Comparison of ENCODE assay signal across 8 cellular contexts in genomic region chr3:185959609-185960517, GRCh38. TPM values are rescaled to one million over a fixed set of nuclear protein-coding genes. Genes with fewer than 3 reads are reported as not detected.
A peak's percentile ranks its signal among the peaks of the same experiment; 100 is the strongest.
DNase-seq lines count a peak whose midpoint lies in the region; ATAC-seq and TF ChIP-seq lines count a peak whose summit lies in the region.

No MANE protein-coding gene starts in this region.

- no peaks in the 10 kb centered on the region for H3K4me1 ChIP-seq in mesenchymal stem cell (ENCODE audit: control insufficient read depth, insufficient read depth, low read depth, low read length)

- H3K4me2 ChIP-seq in mesenchymal stem cell (ENCODE audit: low read length, poor library complexity, severe bottlenecking): no peak overlapping the region

- no peak overlapping the region for H2AFZ ChIP-seq in mesenchymal stem cell (ENCODE audit: low read depth, low read length)

- no peak overlapping the region for H3K23ac ChIP-seq in mesenchymal stem cell (ENCODE audit: low read length in 2 of 2)

- H3K9ac ChIP-seq in mesenchymal stem cell (ENCODE audit: low read length): peak overlapping the region; percentile 93

- H4K8ac ChIP-seq in mesenchymal stem cell (ENCODE audit: low read length): peak overlapping the region; percentile 65

- H3K27me3 ChIP-seq in mesenchymal stem cell (ENCODE audit: control insufficient read depth in 1 of 2, insufficient read depth in 1 of 2, low read length in 2 of 2): peaks cover 3% of the 10 kb centered on the region in 2 experiments

- DNase-seq in LoVo (ENCODE audit: low spot score) (peak; percentile 71), astrocyte of the spinal cord (ENCODE audit: low read depth, low spot score) (peak; percentile 77), mesenchymal stem cell (peak; percentile 80), RKO (ENCODE audit: low spot score) (no peak), NCI-H774 (lab: John Stamatoyannopoulos, UW) (no peak)

- H2BK5ac ChIP-seq in mesenchymal stem cell (ENCODE audit: low read depth, low read length, poor library complexity, severe bottlenecking): no peak overlapping the region

- ATAC-seq in GM19455 (IDR thresholded peaks at IDR 0.05; ENCODE audit: unreplicated experiment): no peak
- ATAC-seq in HG03108 (IDR thresholded peaks at IDR 0.05; ENCODE audit: unreplicated experiment): no peak

- H3K4me3 ChIP-seq in astrocyte of the spinal cord (ENCODE audit: low read depth, low read length): no peak overlapping the region
- H3K4me3 ChIP-seq in mesenchymal stem cell (ENCODE audit: insufficient read depth in 1 of 2, low read depth in 1 of 2, low read length in 2 of 2): peak overlapping the region in 1 of 2 experiments; percentile 71

- H2BK15ac ChIP-seq in mesenchymal stem cell (ENCODE audit: low read depth, poor library complexity, severe bottlenecking): no peak overlapping the region

- no peak overlapping the region for H3K18ac ChIP-seq in mesenchymal stem cell (ENCODE audit: low read depth in 1 of 2, low read length in 2 of 2)

- no peaks in the 10 kb centered on the region for H3K9me3 ChIP-seq in mesenchymal stem cell (ENCODE audit: control insufficient read depth, low read length)

- H4K91ac ChIP-seq in mesenchymal stem cell (ENCODE audit: low read length): no peak overlapping the region

- no peaks in the 10 kb centered on the region for H3K36me3 ChIP-seq in mesenchymal stem cell (ENCODE audit: control insufficient read depth in 1 of 2, insufficient read depth in 2 of 2, low read depth in 1 of 2, low read length in 2 of 2)

- H2BK120ac ChIP-seq in mesenchymal stem cell (ENCODE audit: low read depth, low read length): no peak overlapping the region

- H2AK5ac ChIP-seq in mesenchymal stem cell (ENCODE audit: low read length, severe bottlenecking): no peak overlapping the region

- 70% methylated on average over 2 of the region's 5 CpGs for WGBS in mesenchymal stem cell

- H3K79me1 ChIP-seq in mesenchymal stem cell (replicated peaks; ENCODE audit: low read length, poor library complexity, severe bottlenecking): no peaks in the 10 kb centered on the region

- H3K27ac ChIP-seq in C4-2B: peak overlapping the region; percentile 52
- H3K27ac ChIP-seq in mesenchymal stem cell (ENCODE audit: low read length, poor library complexity, severe bottlenecking): peak overlapping the region; percentile 18

- TF ChIP-seq CTCF in C4-2B (conservative IDR thresholded peaks at IDR 0.05): no peak
- no peak for TF ChIP-seq CTCF in astrocyte of the spinal cord (IDR thresholded peaks at IDR 0.05; ENCODE audit: low read depth, low read length)

- H3K4ac ChIP-seq in mesenchymal stem cell (ENCODE audit: low read depth in 1 of 2, low read length in 2 of 2): no peak overlapping the region

- no peak overlapping the region for H3K14ac ChIP-seq in mesenchymal stem cell (ENCODE audit: low read length in 2 of 2)

- H2BK12ac ChIP-seq in mesenchymal stem cell (ENCODE audit: low read length in 2 of 2): no peak overlapping the region

- in situ Hi-C loops in astrocyte of the spinal cord (cut with HindIII; ENCODE audit: low sequenced_read_pairs): no loop called here

RNA-seq across cellular contexts. Expression of gene TRA2B, which starts 22.0 kb away (rescaled TPM):
- polyA plus RNA-seq in mesenchymal stem cell (2013, experiment 1 of 2): 130 TPM
- polyA plus RNA-seq in mesenchymal stem cell (2013, experiment 2 of 2): 133 TPM

Comparison
In these comparisons a context has a peak if more than half of its experiments do, and no peak if none do; other contexts are left out.
1. DNase-seq: peak in LoVo (single experiment), astrocyte of the spinal cord (single experiment) and mesenchymal stem cell (single experiment); none in RKO (single experiment) and NCI-H774 (single experiment).